In genomic region chr2:39403311-39403710, GRCh38 we compare ENCODE assay signal across 1 cellular context.
TF ChIP-seq lines count a peak whose summit lies in the region.

No MANE protein-coding gene starts in this region.

TF ChIP-seq in endothelial cell of umbilical vein, 7 proteins besides CTCF, POLR2A, EP300 and RAD21 (continued from another document):
- TF ChIP-seq MAX (IDR thresholded peaks at IDR 0.05; ENCODE audit: insufficient read depth, insufficient read length), result no peak
- no peak for TF ChIP-seq POLR2AphosphoS5 (IDR thresholded peaks at IDR 0.05; ENCODE audit: insufficient read depth, low read depth, low read length)
